Comparison of ENCODE assay signal across 8 cellular contexts in the genomic region with DNA sequence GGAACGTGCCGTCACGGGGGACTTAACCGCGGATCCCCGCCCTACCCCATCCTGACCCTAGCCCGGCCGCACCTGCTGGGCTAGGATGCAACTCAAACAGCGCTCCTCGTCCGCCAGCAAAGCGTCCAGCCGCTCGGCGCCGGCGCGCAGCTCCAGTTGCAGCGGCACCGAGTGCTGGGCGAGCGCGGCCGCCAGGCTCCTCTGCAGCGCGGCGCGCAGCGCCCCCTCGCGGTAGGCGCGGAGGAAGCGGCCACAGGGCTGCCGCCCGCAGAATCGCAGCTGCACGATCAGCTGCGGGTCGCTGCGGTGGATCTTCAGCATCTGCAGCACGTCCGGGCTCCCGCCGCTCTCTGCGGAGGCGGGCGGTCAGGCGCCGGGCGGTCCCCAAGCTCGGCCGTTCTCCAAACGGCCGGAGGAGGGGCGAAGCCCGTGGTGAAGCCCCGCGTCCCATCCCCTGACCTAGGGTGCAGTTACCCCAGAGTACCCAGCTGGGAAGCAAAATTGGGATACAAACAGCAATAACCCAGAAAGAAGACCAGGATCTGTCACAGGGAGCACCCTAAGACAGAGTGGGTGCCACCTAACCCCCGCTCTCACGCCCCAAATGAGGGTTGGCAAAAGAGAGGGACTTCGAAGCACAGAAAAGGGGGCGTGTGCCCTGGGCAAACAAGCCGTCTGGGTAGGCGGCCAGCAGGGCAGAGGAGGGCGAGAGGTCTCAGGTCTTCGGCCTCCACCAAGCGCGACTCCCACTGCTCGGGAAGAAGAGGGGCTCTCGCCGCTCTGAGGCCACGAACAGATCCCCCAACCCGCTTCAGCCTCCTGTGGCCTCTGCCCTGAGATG. TPM values are rescaled to one million over a fixed set of nuclear protein-coding genes. Genes with fewer than 3 reads are reported as not detected.
A peak's percentile ranks its signal among the peaks of the same experiment; 100 is the strongest.
DNase-seq lines count a peak whose midpoint lies in the region; ATAC-seq and TF ChIP-seq lines count a peak whose summit lies in the region.

No MANE protein-coding gene starts in this region.

- 7 to 9% methylated on average over 26 to 74 of the region's 74 CpGs for WGBS in endodermal cell (ENCODE audit: insufficient coverage in 1 of 2, insufficient read length in 1 of 2), 2 experiments

- peaks cover 30% of the 10 kb centered on the region for H3K27me3 ChIP-seq in BLaER1
- H3K27me3 ChIP-seq in endodermal cell (ENCODE audit: control insufficient read depth, insufficient read depth, low read length, poor library complexity, severe bottlenecking), result peaks cover 100% of the 10 kb centered on the region

- H3K4me3 ChIP-seq in BLaER1 (no peak overlapping the region), HEK293 (ENCODE audit: low read depth, low read length) (no peak overlapping the region), endodermal cell (ENCODE audit: low read length) (no peak overlapping the region)

- H3K9me3 Mint-ChIP-seq in endodermal cell, result no peaks in the 10 kb centered on the region

- POLR2A ChIA-PET in HEK293 (lab: Yijun Ruan, JAX), result interaction anchor here (0.5 to 2.0 kb wide), 6 partner anchors 15 to 195 kb away, joined by 3 to 10 read pairs (median 4); partner anchors contain the start of genes CES3 and NOL3

- CTCF ChIA-PET in HEK293 (lab: Yijun Ruan, JAX), result interaction anchor here (0.5 to 7.4 kb wide), 60 partner anchors 10 to 293 kb away, joined by 3 to 155 read pairs (median 5); partner anchors contain the start of genes CBFB, CES3, EXOC3L1 and NOL3

- H3K27ac ChIP-seq in BLaER1 (no peak overlapping the region), HEK293 (ENCODE audit: extremely low read depth, low read depth, low read length) (no peak overlapping the region), endodermal cell (ENCODE audit: low read depth, low read length) (no peak overlapping the region)

- no peak overlapping the region for H3K9ac ChIP-seq in BLaER1
- no peak overlapping the region for H3K9ac ChIP-seq in endodermal cell (ENCODE audit: extremely low read depth, low read length, poor library complexity, severe bottlenecking)

- no peak overlapping the region for H3K27ac Mint-ChIP-seq in endodermal cell

- H4K20me1 ChIP-seq in BLaER1, result peaks cover 88% of the 10 kb centered on the region

- H3K36me3 ChIP-seq in BLaER1 (peaks cover 7% of the 10 kb centered on the region; the same call in 1 of the 2 replicates), HEK293 (ENCODE audit: control insufficient read depth in 2 of 2, insufficient read depth in 1 of 2, low read length in 2 of 2) (no peaks in the 10 kb centered on the region), endodermal cell (ENCODE audit: control insufficient read depth, insufficient read depth, low read length) (no peaks in the 10 kb centered on the region)

- no peaks in the 10 kb centered on the region for H3K9me3 ChIP-seq in BLaER1
- H3K9me3 ChIP-seq in HEK293 (ENCODE audit: control insufficient read depth, insufficient read depth, low read depth, low read length), result no peaks in the 10 kb centered on the region
- H3K9me3 ChIP-seq in endodermal cell (ENCODE audit: control insufficient read depth, low read length), result no peaks in the 10 kb centered on the region

- peaks cover 6% of the 10 kb centered on the region for H3K4me1 Mint-ChIP-seq in endodermal cell

- H3K36me3 Mint-ChIP-seq in endodermal cell (ENCODE audit: low read depth), result no peaks in the 10 kb centered on the region

- TF ChIP-seq CTCF in HEK293 (tag by site-specific recombination; IDR thresholded peaks at IDR 0.05), result peak; percentile 67
- peak; percentile 98 for TF ChIP-seq CTCF in endodermal cell (conservative IDR thresholded peaks at IDR 0.05)

- DNase-seq in NOMO-1 treated with DMSO at 0.1 percent for 48 hours (lab: John Stamatoyannopoulos, UW; ENCODE audit: unreplicated experiment) (peak; percentile 57), endodermal cell (peak; percentile 93), middle frontal gyrus (ENCODE audit: extremely low spot score, low spot score) (peak; percentile 86)
- DNase-seq in activated CD8-positive, alpha-beta memory T cell treated with anti-CD3 and anti-CD28 coated beads for 48 hours (ENCODE audit: low read depth in 2 of 3, low spot score in 2 of 3), result peak; percentile 54 to 70 (median 69)
- peak; percentile 68 for DNase-seq in stimulated activated CD8-positive, alpha-beta memory T cell treated with anti-CD3 and anti-CD28 coated beads, Interleukin-4, amount 100 ng/mL, for 24 hours (ENCODE audit: low read depth)

- peak overlapping the region; percentile 76 for H3K4me2 ChIP-seq in BLaER1

- H3K27me3 Mint-ChIP-seq in endodermal cell (ENCODE audit: insufficient read depth), result peaks cover 93% of the 10 kb centered on the region

- peak overlapping the region; percentile 43 for H3K4me3 Mint-ChIP-seq in endodermal cell

- no peak for ATAC-seq in GM21381 (IDR thresholded peaks at IDR 0.05; ENCODE audit: unreplicated experiment)

- H3K4me1 ChIP-seq in BLaER1, result peaks cover 51% of the 10 kb centered on the region
- 0 out of 2 replicates have a peak, but pooled peaks cover 3% of the 10 kb centered on the region for H3K4me1 ChIP-seq in HEK293 (ENCODE audit: control insufficient read depth, insufficient read depth, low read length)
- no peaks in the 10 kb centered on the region for H3K4me1 ChIP-seq in endodermal cell (ENCODE audit: control insufficient read depth, insufficient read depth, low read length)

TF ChIP-seq in HEK293, 187 proteins besides CTCF, POLR2A, EP300 and RAD21 (continues in another document):
- TF ChIP-seq, protein P1, sequence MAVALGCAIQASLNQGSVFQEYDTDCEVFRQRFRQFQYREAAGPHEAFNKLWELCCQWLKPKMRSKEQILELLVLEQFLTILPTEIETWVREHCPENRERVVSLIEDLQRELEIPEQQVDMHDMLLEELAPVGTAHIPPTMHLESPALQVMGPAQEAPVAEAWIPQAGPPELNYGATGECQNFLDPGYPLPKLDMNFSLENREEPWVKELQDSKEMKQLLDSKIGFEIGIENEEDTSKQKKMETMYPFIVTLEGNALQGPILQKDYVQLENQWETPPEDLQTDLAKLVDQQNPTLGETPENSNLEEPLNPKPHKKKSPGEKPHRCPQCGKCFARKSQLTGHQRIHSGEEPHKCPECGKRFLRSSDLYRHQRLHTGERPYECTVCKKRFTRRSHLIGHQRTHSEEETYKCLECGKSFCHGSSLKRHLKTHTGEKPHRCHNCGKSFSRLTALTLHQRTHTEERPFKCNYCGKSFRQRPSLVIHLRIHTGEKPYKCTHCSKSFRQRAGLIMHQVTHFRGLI (tag by site-specific recombination; IDR thresholded peaks at IDR 0.05), result peak; percentile 75
- TF ChIP-seq ZNF658 (tag by site-specific recombination; IDR thresholded peaks at IDR 0.05) (no peak), ZBTB7A (tag by site-specific recombination; IDR thresholded peaks at IDR 0.05; ENCODE audit: low read depth) (no peak), ZSCAN30 (tag by site-specific recombination; IDR thresholded peaks at IDR 0.05) (peak; percentile 95), ZIC2 (tag by site-specific recombination; IDR thresholded peaks at IDR 0.05) (no peak), ZNF23 (tag by site-specific recombination; IDR thresholded peaks at IDR 0.05; ENCODE audit: borderline replicate concordance) (no peak), ZNF221 (tag by site-specific recombination; IDR thresholded peaks at IDR 0.05; ENCODE audit: borderline replicate concordance) (no peak), ZBTB10 (tag by site-specific recombination; IDR thresholded peaks at IDR 0.05) (no peak), ZNF654 (tag by site-specific recombination; IDR thresholded peaks at IDR 0.05; ENCODE audit: low read depth) (peak; percentile 15; the same call in 1 of the 2 replicates)
- TF ChIP-seq, protein P2, sequence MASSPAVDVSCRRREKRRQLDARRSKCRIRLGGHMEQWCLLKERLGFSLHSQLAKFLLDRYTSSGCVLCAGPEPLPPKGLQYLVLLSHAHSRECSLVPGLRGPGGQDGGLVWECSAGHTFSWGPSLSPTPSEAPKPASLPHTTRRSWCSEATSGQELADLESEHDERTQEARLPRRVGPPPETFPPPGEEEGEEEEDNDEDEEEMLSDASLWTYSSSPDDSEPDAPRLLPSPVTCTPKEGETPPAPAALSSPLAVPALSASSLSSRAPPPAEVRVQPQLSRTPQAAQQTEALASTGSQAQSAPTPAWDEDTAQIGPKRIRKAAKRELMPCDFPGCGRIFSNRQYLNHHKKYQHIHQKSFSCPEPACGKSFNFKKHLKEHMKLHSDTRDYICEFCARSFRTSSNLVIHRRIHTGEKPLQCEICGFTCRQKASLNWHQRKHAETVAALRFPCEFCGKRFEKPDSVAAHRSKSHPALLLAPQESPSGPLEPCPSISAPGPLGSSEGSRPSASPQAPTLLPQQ (tag by site-specific recombination; IDR thresholded peaks at IDR 0.05), result peak; percentile 26; the same call in 1 of the 2 replicates

RNA-seq across cellular contexts. Expression of gene TRADD, which starts 4.2 kb away (rescaled TPM):
- total RNA-seq in endodermal cell, result 1 to 10 TPM; 2.8 to 5.4 TPM
- polyA plus RNA-seq in endodermal cell (2013, experiment 1 of 2), result 1.3 TPM
- 0.83 TPM for polyA plus RNA-seq in endodermal cell (2013, experiment 2 of 2)

RNA-seq across cellular contexts. Expression of gene FBXL8, which starts 4.2 kb away (rescaled TPM):
- total RNA-seq in endodermal cell, result 1 to 10 TPM; 1.9 to 3.5 TPM
- 1.1 TPM for polyA plus RNA-seq in endodermal cell (2013, experiment 1 of 2)
- 0.75 TPM for polyA plus RNA-seq in endodermal cell (2013, experiment 2 of 2)

RNA-seq across cellular contexts. Expression of gene B3GNT9, which starts 4.7 kb away (rescaled TPM):
- total RNA-seq in endodermal cell, result 10 to 100 TPM in 1 of 2 donors, 1 to 10 TPM in 1; 7.2 to 11.0 TPM
- 2.7 TPM for polyA plus RNA-seq in endodermal cell (2013, experiment 1 of 2)
- polyA plus RNA-seq in endodermal cell (2013, experiment 2 of 2), result 2.1 TPM

RNA-seq across cellular contexts. Expression of gene HSF4, which starts 9.0 kb away (rescaled TPM):
- 1 to 10 TPM; 2.0 to 6.8 TPM for total RNA-seq in endodermal cell
- polyA plus RNA-seq in endodermal cell (2013, experiment 1 of 2), result 1.2 TPM
- polyA plus RNA-seq in endodermal cell (2013, experiment 2 of 2), result 1.6 TPM

RNA-seq across cellular contexts. Expression of gene NOL3, which starts 14.8 kb away (rescaled TPM):
- 10 to 100 TPM; 11.6 TPM for total RNA-seq in endodermal cell
- polyA plus RNA-seq in endodermal cell (2013, experiment 1 of 2), result 12.1 TPM
- 6.5 TPM for polyA plus RNA-seq in endodermal cell (2013, experiment 2 of 2)
